ENCODE assay signal across 18 cellular contexts in the genomic region with DNA sequence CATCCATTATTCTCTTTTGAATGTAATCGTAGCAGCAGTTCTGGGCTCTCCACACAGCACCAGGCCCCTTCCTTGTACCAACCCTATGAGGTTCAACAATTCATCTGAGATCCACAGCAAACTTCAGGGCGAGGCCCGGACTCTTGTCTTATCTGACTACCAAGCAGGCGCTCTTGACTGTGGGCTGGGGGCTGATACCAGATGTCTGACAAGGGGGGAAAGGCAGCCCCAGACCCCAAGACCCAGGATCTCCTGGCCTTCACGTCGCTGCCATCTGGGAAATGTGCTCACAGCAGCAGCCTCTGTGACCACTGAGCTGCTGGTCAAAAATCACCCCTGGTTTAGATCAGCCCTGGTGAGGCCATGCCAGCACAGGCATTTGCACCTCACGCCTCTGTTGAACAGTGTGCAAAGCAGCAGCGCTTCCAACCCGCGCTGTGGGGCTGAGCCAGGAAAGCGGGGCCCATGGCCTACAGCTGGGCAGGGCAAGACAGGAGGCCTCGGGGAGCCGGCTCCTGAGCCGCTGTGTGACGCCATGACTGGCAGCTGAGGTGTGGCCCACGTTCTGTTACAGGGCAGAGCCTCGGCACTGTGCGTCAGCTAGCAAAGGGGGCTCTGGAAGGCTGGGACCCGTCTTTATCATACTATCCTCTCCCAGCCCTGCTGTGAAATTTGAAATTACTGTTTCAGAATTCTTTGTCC.
"Had no signal": no experiment of that assay in that cellular context is flagged by ENCODE, and none has a peak within 500 bp of the region (broad histone marks: within the 10 kb centered on the region; RNA-seq: fewer than 3 reads in every experiment).

No MANE protein-coding gene starts in this region.

- H3K27ac ChIP-seq: epithelial cell of prostate, esophagus squamous epithelium, gastroesophageal sphincter, left lung, lower lobe of right lung, parathyroid adenoma, suprapubic skin, tibial artery, upper lobe of left lung, vagina had no signal

- H3K4me1 ChIP-seq: esophagus squamous epithelium, gastroesophageal sphincter, left lung, lower lobe of right lung, suprapubic skin, tibial artery, upper lobe of left lung, vagina had no signal

- H3K9me3 ChIP-seq: esophagus squamous epithelium, gastroesophageal sphincter, left lung, lower lobe of right lung, suprapubic skin, tibial artery, upper lobe of left lung, vagina had no signal

- H3K9ac ChIP-seq: parathyroid adenoma had no signal

- DNase-seq: effector memory CD4-positive, alpha-beta T cell; esophagus squamous epithelium; foreskin fibroblast; glutamatergic neuron; immature natural killer cell; lower lobe of right lung; naive B cell; small intestine; stimulated activated CD4-positive, alpha-beta T cell treated with anti-CD3 and anti-CD28 coated beads, Interleukin-12 subunit alpha, Interleukin-12 subunit beta, amount 100 ng/mL, for 4 hours; stimulated activated naive CD4-positive, alpha-beta T cell treated with Interleukin-2 at 50 U/mL for 16 hours had no signal

- H3K4me3 ChIP-seq: esophagus squamous epithelium, gastroesophageal sphincter, left lung, lower lobe of right lung, suprapubic skin, tibial artery, upper lobe of left lung, vagina had no signal

- H3K36me3 ChIP-seq: esophagus squamous epithelium, left lung, lower lobe of right lung, suprapubic skin, tibial artery, upper lobe of left lung, vagina had no signal

- H3K27me3 ChIP-seq: esophagus squamous epithelium, suprapubic skin, upper lobe of left lung, vagina had no signal
